ENCODE assay signal across 1 cellular context in genomic region chr7:1611708-1612241, GRCh38.
TF ChIP-seq lines count a peak whose summit lies in the region.

No MANE protein-coding gene starts in this region.

TF ChIP-seq in HepG2, 621 proteins besides CTCF, POLR2A, EP300 and RAD21:
- TF ChIP-seq ZNF484 (CRISPR knock-in tag; IDR thresholded peaks at IDR 0.05; ENCODE audit: borderline replicate concordance, low read depth) (no peak), ZNF639 (CRISPR knock-in tag; conservative IDR thresholded peaks at IDR 0.05) (no peak), ZBTB8A (CRISPR knock-in tag; IDR thresholded peaks at IDR 0.05; ENCODE audit: borderline replicate concordance, low read depth) (no peak), DRAP1 (CRISPR knock-in tag; IDR thresholded peaks at IDR 0.05) (no peak), ZNF543 (CRISPR knock-in tag; IDR thresholded peaks at IDR 0.05) (no peak), TAF15 (IDR thresholded peaks at IDR 0.05; ENCODE audit: low read depth, low read length, poor library complexity, severe bottlenecking) (no peak), IRX3 (CRISPR knock-in tag; IDR thresholded peaks at IDR 0.05; ENCODE audit: borderline replicate concordance, low read depth) (no peak), HIC2 (CRISPR knock-in tag; IDR thresholded peaks at IDR 0.05; ENCODE audit: low read depth) (no peak), ZNF788 (CRISPR knock-in tag; IDR thresholded peaks at IDR 0.05; ENCODE audit: borderline replicate concordance) (no peak), TOE1 (CRISPR knock-in tag; IDR thresholded peaks at IDR 0.05) (no peak), FOXJ3 (CRISPR knock-in tag; IDR thresholded peaks at IDR 0.05; ENCODE audit: borderline replicate concordance) (no peak), GRHL1 (CRISPR knock-in tag; conservative IDR thresholded peaks at IDR 0.05) (no peak), ZFP41 (CRISPR knock-in tag; IDR thresholded peaks at IDR 0.05; ENCODE audit: borderline replicate concordance) (no peak), JDP2 (CRISPR knock-in tag; IDR thresholded peaks at IDR 0.05; ENCODE audit: borderline replicate concordance) (no peak), SKIL (CRISPR knock-in tag; IDR thresholded peaks at IDR 0.05; ENCODE audit: borderline replicate concordance) (no peak), U2AF1 (optimal IDR thresholded peaks at IDR 0.05; ENCODE audit: low read depth, low read length) (no peak), ZNF709 (CRISPR knock-in tag; IDR thresholded peaks at IDR 0.05) (no peak), RORA (CRISPR knock-in tag; IDR thresholded peaks at IDR 0.05) (no peak), NR0B2 (CRISPR knock-in tag; IDR thresholded peaks at IDR 0.05) (no peak)
